ENCODE assay signal across 8 cellular contexts in the genomic region with DNA sequence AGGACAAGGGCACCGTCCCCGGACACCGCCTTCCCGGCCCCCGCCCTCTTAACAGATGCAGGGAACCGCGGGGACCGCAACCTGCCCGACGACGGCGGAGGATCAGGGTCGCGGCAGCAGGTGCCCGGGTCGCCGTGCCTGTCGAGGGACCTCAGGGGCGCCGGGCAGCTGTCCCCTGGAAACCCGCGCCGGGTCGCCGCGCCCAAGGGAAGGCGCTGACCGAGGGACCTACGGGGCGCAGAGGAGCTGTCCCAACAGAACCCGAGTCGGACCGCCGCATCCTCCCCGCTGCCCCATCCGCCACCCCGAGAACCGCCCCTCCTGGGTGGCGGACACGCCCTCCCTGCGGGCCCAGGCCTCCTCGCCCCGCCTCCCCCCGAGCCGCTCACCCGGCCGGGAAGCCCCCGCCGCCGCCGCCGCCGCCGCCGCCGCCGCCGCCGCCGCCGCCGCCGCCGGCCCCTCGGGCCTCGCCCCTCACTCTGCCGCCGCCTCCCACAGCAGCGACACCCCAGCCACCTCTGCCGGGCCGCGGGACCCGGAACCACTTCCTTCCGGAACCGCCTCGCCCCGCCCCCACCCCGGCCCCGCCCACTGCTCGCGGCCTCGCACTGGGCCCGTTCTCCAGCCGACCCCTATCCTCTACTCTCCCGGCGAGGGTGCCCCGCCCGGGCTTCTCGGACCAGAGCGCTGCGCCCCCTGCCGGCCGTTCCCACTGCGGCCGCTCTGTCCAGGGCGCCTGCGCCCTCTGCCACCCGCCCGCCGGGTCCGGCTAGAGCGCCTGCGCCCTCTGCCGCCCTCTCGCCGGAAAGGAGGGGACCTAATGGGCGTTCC. TPM values are rescaled to one million over a fixed set of nuclear protein-coding genes. Genes with fewer than 3 reads are reported as not detected.
A peak's percentile ranks its signal among the peaks of the same experiment; 100 is the strongest.
DNase-seq lines count a peak whose midpoint lies in the region; ATAC-seq, FAIRE-seq and TF ChIP-seq lines count a peak whose summit lies in the region.

Gene BCLAF3, minus strand, starts transcription at position 543 of the 831 bp plus-strand sequence. CDS start 20,797 bp downstream, outside the sequence.

- H3K79me2 ChIP-seq in HepG2 (ENCODE audit: insufficient read depth, low read length) = no peaks in the 10 kb centered on the region

- H3K27me3 ChIP-seq in BJ (ENCODE audit: control insufficient read depth, insufficient read depth, low read length) (no peaks in the 10 kb centered on the region), HepG2 (ENCODE audit: control insufficient read depth in 1 of 2, insufficient read depth in 2 of 2, low read length in 2 of 2) (no peaks in the 10 kb centered on the region)

- BruUV-seq in HepG2 (replicated peaks; lab: Mats Ljungman, UMichigan) = no TSS peak

- peak within 1 kb of the TSS; percentile 63; the same call in 1 of the 2 replicates for H3K9ac ChIP-seq in HepG2 (ENCODE audit: insufficient read depth, low read depth, low read length)

- peak; percentile 15 for DNase-seq in BJ (ENCODE audit: low read depth)
- peak; percentile 73 for DNase-seq in NCI-H510A (lab: John Stamatoyannopoulos, UW)
- peak; percentile 89 for DNase-seq in activated CD4-positive, alpha-beta T cell treated with anti-CD3 and anti-CD28 coated beads for 48 hours
- DNase-seq in cortex of kidney (lab: John Stamatoyannopoulos, UW) = peak; percentile 23
- DNase-seq in HepG2 (ENCODE audit: low spot score) = peak; percentile 79
- peak; percentile 83 to 87 for DNase-seq in stimulated activated CD4-positive, alpha-beta T cell treated with anti-CD3 and anti-CD28 coated beads, Interleukin-2, amount 100 ng/mL, for 48 hours

- ATAC-seq in HG03432 (IDR thresholded peaks at IDR 0.05; ENCODE audit: unreplicated experiment) = peak; percentile 97
- peak; percentile 93 for ATAC-seq in HepG2

- peak; percentile 20 for TF ChIP-seq POLR2A in GM19193 (IDR thresholded peaks at IDR 0.05; ENCODE audit: extremely low read depth, insufficient read depth, insufficient read length)
- no peak for TF ChIP-seq POLR2A in HepG2 (IDR thresholded peaks at IDR 0.05; ENCODE audit: insufficient read depth in 1 of 2, low read depth in 2 of 2, low read length in 2 of 2)

- peak within 1 kb of the TSS; percentile 33 for H3K27ac ChIP-seq in HepG2 (ENCODE audit: extremely low read length, insufficient read depth, low read length)

- TF ChIP-seq RAD21 in HepG2 (CRISPR knock-in tag; IDR thresholded peaks at IDR 0.05) = peak; percentile 70

- CTCF ChIA-PET in BJ (lab: Yijun Ruan, JAX) (interaction anchor here (0.6 to 1.2 kb wide), 3 partner anchors 9 to 86 kb away, joined by 3 to 5 read pairs (median 3); no protein-coding TSS in a partner anchor), HepG2 (lab: Yijun Ruan, JAX; ENCODE audit: low intra/inter-chr PET ratio, low total read pairs) (interaction anchor here (0.7 to 2.0 kb wide), 3 partner anchors 32 to 86 kb away, joined by 3 to 6 read pairs (median 4); no protein-coding TSS in a partner anchor)

- no peak for FAIRE-seq in HepG2 (lab: Jason Lieb, UNC)

- peak within 1 kb of the TSS; percentile 91 for H2AFZ ChIP-seq in HepG2 (ENCODE audit: low read length)

- POLR2A ChIA-PET in BJ (lab: Charles Lee) (no interaction called here), HepG2 (lab: Yijun Ruan, JAX) (no interaction called here)

- peaks cover 13% of the 10 kb centered on the region; the same call in 1 of the 2 replicates for H3K4me1 ChIP-seq in HepG2 (ENCODE audit: insufficient read depth, low read length)

- H3K4me3 ChIP-seq in BJ (ENCODE audit: low read depth, low read length) = peak within 1 kb of the TSS; percentile 77
- peak within 1 kb of the TSS; percentile 55 to 77 (median 75) for H3K4me3 ChIP-seq in HepG2 (replicated peaks in 1 of 3; ENCODE audit: insufficient read depth in 1 of 3, low read depth in 2 of 3, low read length in 3 of 3)

- no peaks in the 10 kb centered on the region for H4K20me1 ChIP-seq in HepG2 (ENCODE audit: insufficient read depth, low read length)

- TF ChIP-seq CTCF in BJ (IDR thresholded peaks at IDR 0.05; ENCODE audit: insufficient read depth, low read depth, low read length) (peak; percentile 52), HepG2 (CRISPR knock-in tag; IDR thresholded peaks at IDR 0.05) (peak; percentile 84)

- TF ChIP-seq EP300 in HepG2 (IDR thresholded peaks at IDR 0.05; ENCODE audit: low read depth in 2 of 2, low read length in 2 of 2) (no peak), HepG2 (CRISPR knock-in tag; IDR thresholded peaks at IDR 0.05; ENCODE audit: borderline replicate concordance) (no peak)

- H3K4me2 ChIP-seq in HepG2 (ENCODE audit: low read depth, low read length) = peak within 1 kb of the TSS; percentile 78

- intact Hi-C loops in HepG2 (cut with micrococcal nuclease; ENCODE audit: unreplicated experiment) = loop anchor here (1.0 to 5.0 kb wide), 2 partner anchors 77 to 85 kb away; no protein-coding TSS in a partner anchor

- H3K36me3 ChIP-seq in BJ (ENCODE audit: control insufficient read depth, insufficient read depth, low read length) (no peaks in the 10 kb centered on the region), HepG2 (replicated peaks in 1 of 2; ENCODE audit: control insufficient read depth in 1 of 2, insufficient read depth in 2 of 2, low read length in 2 of 2) (no peaks in the 10 kb centered on the region)

- H3K9me3 ChIP-seq in HepG2 (ENCODE audit: low read length) = no peaks in the 10 kb centered on the region

- in situ Hi-C loops in HepG2 (cut with HindIII; ENCODE audit: extremely low pct_ligation_motif_present, low pct_unique_long_range_greater_than_20kb) = loop anchor here (10.0 kb wide), 1 partner anchor 86 kb away; no protein-coding TSS in a partner anchor

- no CpG with 5 or more reads among the region's 107 CpGs for WGBS in HepG2 (ENCODE audit: low lambda C conversion rate)

TF ChIP-seq in HepG2, 621 proteins besides CTCF, POLR2A, EP300 and RAD21 (continues in another document):
- TF ChIP-seq NR2F1 (CRISPR knock-in tag; IDR thresholded peaks at IDR 0.05) (no peak), ZBTB46 (CRISPR knock-in tag; IDR thresholded peaks at IDR 0.05; ENCODE audit: borderline replicate concordance) (no peak), NRL (CRISPR knock-in tag; IDR thresholded peaks at IDR 0.05; ENCODE audit: borderline replicate concordance) (no peak), NFATC3 (CRISPR knock-in tag; IDR thresholded peaks at IDR 0.05) (no peak), TBX3 (IDR thresholded peaks at IDR 0.05; ENCODE audit: borderline replicate concordance) (no peak), RFXANK (CRISPR knock-in tag; IDR thresholded peaks at IDR 0.05) (no peak)
- TF ChIP-seq, protein P1, sequence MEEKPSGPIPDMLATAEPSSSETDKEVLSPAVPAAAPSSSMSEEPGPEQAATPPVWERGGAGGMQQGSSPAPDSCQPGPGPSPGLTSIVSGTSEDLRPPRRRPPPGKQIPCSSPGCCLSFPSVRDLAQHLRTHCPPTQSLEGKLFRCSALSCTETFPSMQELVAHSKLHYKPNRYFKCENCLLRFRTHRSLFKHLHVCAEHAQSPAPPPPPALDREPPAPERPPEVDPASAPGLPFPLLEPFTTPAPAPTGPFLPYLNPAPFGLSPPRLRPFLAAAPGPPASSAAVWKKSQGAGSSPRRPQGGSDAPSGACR (CRISPR knock-in tag; IDR thresholded peaks at IDR 0.05) = no peak

RNA-seq across cellular contexts. Expression of gene BCLAF3, which starts in this region (rescaled TPM):
- polyA plus RNA-seq in BJ (2011; rRNA removed) (0.63 and 1.7 TPM in 2 replicates), HepG2 (2011; rRNA removed) (1.5 and 1.8 TPM in 2 replicates)
- 1.2 and 2.0 TPM in 2 replicates for polyA minus RNA-seq in BJ (2011; rRNA and poly(A)+ RNA removed)
- 2.3 and 2.7 TPM in 2 replicates for total RNA-seq in HepG2 (2016; rRNA removed; fragmentation: Illumina TruSeq; extraction: Trizol)
- 3.1 and 4.1 TPM in 2 replicates for total RNA-seq in HepG2 (2016; cell fraction: cytosol; rRNA removed; fragmentation: Illumina TruSeq; extraction: Trizol; ENCODE audit: low read depth)
- 2.8 and 3.1 TPM in 2 replicates for total RNA-seq in HepG2 (2016; cell fraction: insoluble cytoplasmic fraction; rRNA removed; fragmentation: Illumina TruSeq; extraction: Trizol)
- total RNA-seq in HepG2 (2016; cell fraction: membrane; rRNA removed; fragmentation: Illumina TruSeq; extraction: Trizol) = 3.1 and 4.3 TPM in 2 replicates
- 4.7 and 6.2 TPM in 2 replicates for total RNA-seq in HepG2 (2016; cell fraction: nucleus; rRNA removed; fragmentation: Illumina TruSeq; extraction: Trizol)
- 0.21 and 0.42 TPM in 2 replicates for polyA plus RNA-seq in HepG2 (2011; cell fraction: cytosol; rRNA removed)
- 2.6 and 4.6 TPM in 2 replicates for polyA plus RNA-seq in HepG2 (2011; cell fraction: nucleus; rRNA removed)
- polyA plus RNA-seq in HepG2 (2012) = 2.2 and 2.5 TPM in 2 replicates
- polyA plus RNA-seq in HepG2 (2016; cell fraction: cytosol; fragmentation: Illumina TruSeq; extraction: Trizol; ENCODE audit: low read depth) = 0.17 and 0.46 TPM in 2 replicates
- 3.1 and 4.5 TPM in 2 replicates for polyA plus RNA-seq in HepG2 (2016; cell fraction: insoluble cytoplasmic fraction; fragmentation: Illumina TruSeq; extraction: Trizol; ENCODE audit: low read depth)
- polyA plus RNA-seq in HepG2 (2016; cell fraction: membrane; fragmentation: Illumina TruSeq; extraction: Trizol; ENCODE audit: low read depth) = 0.37 and 1.1 TPM in 2 replicates
- 9.1 and 10.0 TPM in 2 replicates for polyA plus RNA-seq in HepG2 (2016; cell fraction: nucleus; fragmentation: Illumina TruSeq; extraction: Trizol; ENCODE audit: insufficient read depth, low read depth)
- polyA minus RNA-seq in HepG2 (2011; rRNA and poly(A)+ RNA removed; ENCODE audit: low replicate concordance) = 0.30 and 0.84 TPM in 2 replicates
- 0.89 and 1.1 TPM in 2 replicates for polyA minus RNA-seq in HepG2 (2011; cell fraction: cytosol; rRNA and poly(A)+ RNA removed)
- 7.9 and 9.9 TPM in 2 replicates for polyA minus RNA-seq in HepG2 (2011; cell fraction: nucleus; rRNA and poly(A)+ RNA removed)

Comparison
In these comparisons a context has a peak if more than half of its experiments do, and no peak if none do; other contexts are left out.
1. Peak in every context shown above with its lines: DNase-seq, ATAC-seq, H3K4me3 ChIP-seq and H3K27ac ChIP-seq.
2. DNase-seq: peak in every context shown above with its lines; median percentile 89 in activated CD4-positive, alpha-beta T cell treated with anti-CD3 and anti-CD28 coated beads for 48 hours; 85 in stimulated activated CD4-positive, alpha-beta T cell treated with anti-CD3 and anti-CD28 coated beads, Interleukin-2, amount 100 ng/mL, for 48 hours; 79 in HepG2; 73 in NCI-H510A; 23 in cortex of kidney; 15 in BJ.